Comparison of ENCODE assay signal across 16 cellular contexts in the genomic region with DNA sequence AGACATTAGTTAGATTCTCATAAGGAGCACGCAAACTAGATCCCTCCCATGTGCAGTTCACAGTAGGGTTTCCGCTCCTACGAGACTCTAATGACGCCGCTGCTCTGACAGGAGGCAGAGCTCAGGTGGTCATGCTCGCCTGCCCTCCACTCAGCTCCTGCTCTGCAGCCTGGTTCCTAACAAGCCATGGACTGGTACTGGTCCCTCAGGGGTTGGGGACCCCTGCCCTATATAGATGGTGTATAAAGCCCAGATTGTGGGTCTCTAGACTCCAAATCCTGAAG. TPM values are rescaled to one million over a fixed set of nuclear protein-coding genes. Genes with fewer than 3 reads are reported as not detected.
DNase-seq lines count a peak whose midpoint lies in the region; ATAC-seq, FAIRE-seq and TF ChIP-seq lines count a peak whose summit lies in the region.
"Had no signal": no experiment of that assay in that cellular context is flagged by ENCODE, and none has a peak within 500 bp of the region (broad histone marks: within the 10 kb centered on the region; RNA-seq: fewer than 3 reads in every experiment).

No MANE protein-coding gene starts in this region.

- no peak overlapping the region for H4K5ac ChIP-seq in H1 (ENCODE audit: insufficient read length, low read depth, low read length)

- no peak overlapping the region for H3K4me3 ChIP-seq in BLaER1 treated with 17β-estradiol and CSF1 and Interleukin-3, amounts not matched to agents 10 nM and 100 nM
- no peak overlapping the region for H3K4me3 ChIP-seq in H1 (ENCODE audit: extremely low read depth in 1 of 4, insufficient read depth in 2 of 4, low read depth in 3 of 4, low read length in 4 of 4)
- H3K4me3 ChIP-seq: BLaER1, Peyer's patch had no signal

- WGBS in H1 (ENCODE audit: extremely low coverage in 1 of 2, insufficient coverage in 1 of 2, insufficient read length in 1 of 2, insufficient replicate concordance in 2 of 2, low coverage in 1 of 2, low lambda C conversion rate in 2 of 2, missing lambda C conversion rate in 1 of 2), 2 experiments, result 79% methylated on average over 6 of the region's 6 CpGs; no CpG with 5 or more reads in 1 of the 2 experiments

- no peak overlapping the region for H3K18ac ChIP-seq in H1 (ENCODE audit: extremely low read depth, low read length)

- POLR2A ChIA-PET in H1 (lab: Charles Lee; ENCODE audit: partially characterized antibody), result interaction anchor here (2.9 kb wide), 1 partner anchor 11 kb away, joined by 9 read pairs; no protein-coding TSS in a partner anchor

- no peak overlapping the region for H4K91ac ChIP-seq in H1 (replicated peaks; ENCODE audit: insufficient read length, low read length)

- H3K4me1 ChIP-seq in BLaER1 treated with 17β-estradiol and CSF1 and Interleukin-3, amounts not matched to agents 10 nM and 100 nM, result peaks cover 21 to 36% (median 32%) of the 10 kb centered on the region in 10 experiments
- H3K4me1 ChIP-seq in H1 (replicated peaks in 1 of 4; ENCODE audit: control insufficient read depth in 3 of 4, insufficient read depth in 4 of 4, low read length in 3 of 4), result peaks cover 3 to 12% (median 8%) of the 10 kb centered on the region in 4 experiments; a peak in 5 of 7 replicates
- H3K4me1 ChIP-seq: Peyer's patch had no signal

- peaks cover 0 to 8% (median 0%) of the 10 kb centered on the region in 11 experiments; a peak in 2 of 22 replicates for H3K9me3 ChIP-seq in BLaER1 treated with 17β-estradiol and CSF1 and Interleukin-3, amounts not matched to agents 10 nM and 100 nM (replicated peaks in 1 of 11)
- no peaks in the 10 kb centered on the region for H3K9me3 ChIP-seq in H1 (ENCODE audit: insufficient read depth in 2 of 2, low read depth in 1 of 2, low read length in 1 of 2)
- H3K9me3 ChIP-seq: BLaER1, Peyer's patch had no signal

- H3K9ac ChIP-seq in BLaER1 treated with 17β-estradiol and CSF1 and Interleukin-3, amounts not matched to agents 10 nM and 100 nM, result peak overlapping the region in 1 of 11 experiments; percentile 24; a peak in 1 of 22 replicates
- peak overlapping the region in 1 of 4 experiments; percentile 21; a peak in 2 of 7 replicates for H3K9ac ChIP-seq in H1 (replicated peaks in 1 of 4; ENCODE audit: extremely low read depth in 1 of 4, low read depth in 3 of 4, low read length in 3 of 4)
- H3K9ac ChIP-seq: BLaER1 had no signal

- ATAC-seq in HG02759 (IDR thresholded peaks at IDR 0.05; ENCODE audit: unreplicated experiment) (peak; percentile 34), GM21423 (IDR thresholded peaks at IDR 0.05; ENCODE audit: unreplicated experiment) (no peak)
- ATAC-seq: Right ventricle myocardium inferior had no signal

- H4K8ac ChIP-seq in H1 (ENCODE audit: extremely low read depth, insufficient read depth, low read length), result no peak overlapping the region

- TF ChIP-seq POLR2A in H1 (IDR thresholded peaks at IDR 0.05; ENCODE audit: control extremely low read depth in 1 of 2, low read depth in 2 of 2, low read length in 2 of 2), result no peak

- DNase-seq in NCI-H1436 (lab: John Stamatoyannopoulos, UW) (peak; percentile 60), H1 (ENCODE audit: low read depth in 1 of 2, low spot score in 2 of 2) (no peak), mesenteric fat pad (ENCODE audit: low spot score) (no peak), occipital lobe (lab: John Stamatoyannopoulos, UW) (no peak), activated gamma-delta T cell treated with Interleukin-2 at 50 U/mL for 16 hours (no peak)
- DNase-seq: CD8-positive, alpha-beta memory T cell; H7; NCI-H446 treated with DMSO at 0.1 percent for 48 hours; Peyer's patch had no signal

- no peak for TF ChIP-seq CTCF in H1 (IDR thresholded peaks at IDR 0.05; ENCODE audit: control extremely low read depth in 1 of 3, insufficient read depth in 1 of 3, low read depth in 1 of 3, low read length in 3 of 3)

- no peak overlapping the region for H2BK20ac ChIP-seq in H1 (ENCODE audit: low read length)

- no peak overlapping the region for H3K56ac ChIP-seq in H1 (replicated peaks; ENCODE audit: insufficient read length, low read depth, low read length)

- TF ChIP-seq EP300 in H1 (IDR thresholded peaks at IDR 0.05; ENCODE audit: borderline replicate concordance in 1 of 2, low read depth in 2 of 2, low read length in 2 of 2), result no peak

- no peak overlapping the region for H3K4ac ChIP-seq in H1 (replicated peaks; ENCODE audit: insufficient read length, low read depth, low read length)

- no peak overlapping the region for H2BK120ac ChIP-seq in H1 (replicated peaks; ENCODE audit: low read depth, low read length)

- no peak overlapping the region for H2AFZ ChIP-seq in H1 (ENCODE audit: low read length)

- H3K27me3 ChIP-seq in BLaER1 treated with 17β-estradiol and CSF1 and Interleukin-3, amounts not matched to agents 10 nM and 100 nM, result no peaks in the 10 kb centered on the region
- H3K27me3 ChIP-seq in H1 (replicated peaks in 1 of 4; ENCODE audit: control insufficient read depth in 3 of 4, extremely low read depth in 1 of 4, insufficient read depth in 3 of 4, low read length in 3 of 4), result no peaks in the 10 kb centered on the region
- H3K27me3 ChIP-seq: BLaER1, Peyer's patch had no signal

- peak overlapping the region; percentile 1 to 76 (median 56); a peak in 13 of 22 replicates for H3K4me2 ChIP-seq in BLaER1 treated with 17β-estradiol and CSF1 and Interleukin-3, amounts not matched to agents 10 nM and 100 nM
- H3K4me2 ChIP-seq in H1 (ENCODE audit: insufficient read depth in 1 of 2, low read depth in 2 of 2, low read length in 2 of 2), result 0 out of 4 replicates have a peak overlapping the region, but pooled peaks of 1 of the 2 experiments have one; percentile 39

- peak overlapping the region in 6 of 11 experiments; percentile 7 to 68 (median 35); a peak in 9 of 22 replicates for H3K27ac ChIP-seq in BLaER1 treated with 17β-estradiol and CSF1 and Interleukin-3, amounts not matched to agents 10 nM and 100 nM
- H3K27ac ChIP-seq in H1 (ENCODE audit: low read depth, low read length), result no peak overlapping the region
- H3K27ac ChIP-seq: BLaER1, Peyer's patch had no signal

- no peak overlapping the region for H3K14ac ChIP-seq in H1 (ENCODE audit: insufficient read length)

- H3K79me1 ChIP-seq in H1 (ENCODE audit: low read depth, low read length), result no peaks in the 10 kb centered on the region

- H2BK12ac ChIP-seq in H1 (ENCODE audit: low read depth, low read length), result peak overlapping the region; percentile 81

- no peak overlapping the region for H2AK5ac ChIP-seq in H1 (ENCODE audit: low read depth, low read length)

- no peaks in the 10 kb centered on the region for H4K20me1 ChIP-seq in BLaER1 treated with 17β-estradiol and CSF1 and Interleukin-3, amounts not matched to agents 10 nM and 100 nM
- no peaks in the 10 kb centered on the region for H4K20me1 ChIP-seq in H1 (replicated peaks in 1 of 2; ENCODE audit: control insufficient read depth in 1 of 2, insufficient read depth in 2 of 2, low read length in 2 of 2)
- H4K20me1 ChIP-seq: BLaER1 had no signal

- CTCF ChIA-PET in H1 (lab: Charles Lee; ENCODE audit: partially characterized antibody), result interaction anchor here (1.2 to 1.3 kb wide), 2 partner anchors 9 to 11 kb away, joined by 3 to 4 read pairs; no protein-coding TSS in a partner anchor

- no peak overlapping the region for H3K23ac ChIP-seq in H1 (ENCODE audit: insufficient read length)

- no peak overlapping the region for H2BK15ac ChIP-seq in H1 (ENCODE audit: low read length)

- H3K79me2 ChIP-seq in H1 (ENCODE audit: control insufficient read depth in 1 of 2, insufficient read depth in 2 of 2, low read length in 2 of 2), result no peaks in the 10 kb centered on the region

- FAIRE-seq in H1 (lab: Jason Lieb, UNC), result no peak
- FAIRE-seq: G401.6, GM12892 had no signal

- TF ChIP-seq RAD21 in H1 (IDR thresholded peaks at IDR 0.05 in 1 of 2, conservative IDR thresholded peaks at IDR 0.05 in 1 of 2; ENCODE audit: low read depth in 2 of 2, low read length in 2 of 2), result no peak

- no peaks in the 10 kb centered on the region for H3K36me3 ChIP-seq in BLaER1 treated with 17β-estradiol and CSF1 and Interleukin-3, amounts not matched to agents 10 nM and 100 nM
- H3K36me3 ChIP-seq in H1 (ENCODE audit: control insufficient read depth in 2 of 4, insufficient read depth in 4 of 4, low read length in 3 of 4), result no peaks in the 10 kb centered on the region
- H3K36me3 ChIP-seq: BLaER1, Peyer's patch had no signal

- H2BK5ac ChIP-seq in H1 (ENCODE audit: low read depth, low read length), result peak overlapping the region; percentile 31; the same call in 1 of the 2 replicates

- H3K23me2 ChIP-seq in H1 (ENCODE audit: low read depth, low read length), result no peaks in the 10 kb centered on the region

TF ChIP-seq in H1, 55 proteins besides CTCF, POLR2A, EP300 and RAD21 (continues in another document):
- TF ChIP-seq CBX8 (IDR thresholded peaks at IDR 0.05; ENCODE audit: borderline replicate concordance, low read depth, low read length), result no peak
- no peak for TF ChIP-seq KDM5A (IDR thresholded peaks at IDR 0.05; ENCODE audit: low read length)
- no peak for TF ChIP-seq USF2 (IDR thresholded peaks at IDR 0.05; ENCODE audit: low read length)
- TF ChIP-seq SUZ12 (IDR thresholded peaks at IDR 0.05; ENCODE audit: low read length), result no peak
- TF ChIP-seq MAX (IDR thresholded peaks at IDR 0.05), result no peak
- TF ChIP-seq CHD2 (IDR thresholded peaks at IDR 0.05; ENCODE audit: low read length), result no peak
- TF ChIP-seq SIRT6 (IDR thresholded peaks at IDR 0.05; ENCODE audit: low read length), result no peak
- TF ChIP-seq YY1 (IDR thresholded peaks at IDR 0.05; ENCODE audit: low read depth, low read length), result no peak
- no peak for TF ChIP-seq ASH2L (IDR thresholded peaks at IDR 0.05; ENCODE audit: low read length)

RNA-seq across cellular contexts. Expression of gene LYRM9, which starts 52.1 kb away (rescaled TPM):
- 2.1 and 4.3 TPM in 2 replicates for total RNA-seq in H1 (2021; fragmentation: NEBNext Ultra II Directional; extraction: Animal tissue kit (Norgen Biotek cat#: 25700))
- 5.2 and 9.9 TPM in 2 replicates for polyA plus RNA-seq in H1 (2011; rRNA removed)
- 8.5 TPM for polyA plus RNA-seq in H1 (2011; cell fraction: cytosol; rRNA removed)
- polyA plus RNA-seq in H1 (2011; cell fraction: nucleus; rRNA removed), result 11.3 TPM
- 3.9 to 7.8 TPM (median 6.0 TPM) in 4 replicates for polyA plus RNA-seq in H1 (2012, experiment 1 of 2)
- 8.1 TPM for polyA plus RNA-seq in H1 (2012, experiment 2 of 2)
- 5.0 TPM for polyA plus RNA-seq in H1 (2013, experiment 1 of 2)
- 3.9 TPM for polyA plus RNA-seq in H1 (2013, experiment 2 of 2)
- polyA minus RNA-seq in H1 (2011; rRNA and poly(A)+ RNA removed), result 2.4 and 3.8 TPM in 2 replicates
- 2.0 TPM for polyA minus RNA-seq in H1 (2011; cell fraction: cytosol; rRNA and poly(A)+ RNA removed)
- 3.0 TPM for polyA minus RNA-seq in H1 (2011; cell fraction: nucleus; rRNA and poly(A)+ RNA removed)
- total RNA-seq in mesenteric fat pad (10.4 TPM), occipital lobe (11.9 TPM)
